26 cellular contexts compared by ENCODE assay signal in genomic region chr19:4521170-4521887, GRCh38. TPM values are rescaled to one million over a fixed set of nuclear protein-coding genes. Genes with fewer than 3 reads are reported as not detected.
DNase-seq lines count a peak whose midpoint lies in the region; ATAC-seq and TF ChIP-seq lines count a peak whose summit lies in the region.
"Had no signal": no experiment of that assay in that cellular context is flagged by ENCODE, and none has a peak within 500 bp of the region (broad histone marks: within the 10 kb centered on the region; RNA-seq: fewer than 3 reads in every experiment).

No MANE protein-coding gene starts in this region.

- no peaks in the 10 kb centered on the region for H3K36me3 Mint-ChIP-seq in T-helper 17 cell (ENCODE audit: low read depth)
- H3K36me3 Mint-ChIP-seq: activated naive CD8-positive, alpha-beta T cell; stimulated activated effector memory CD8-positive, alpha-beta T cell treated with anti-CD3 and anti-CD28 coated beads, Interleukin-12 subunit alpha, Interleukin-12 subunit beta, amount 100 ng/mL, for 72 hours had no signal

- H3K4me1 Mint-ChIP-seq in T-helper 17 cell, result no peaks in the 10 kb centered on the region

- peaks cover 8% of the 10 kb centered on the region for H3K27me3 Mint-ChIP-seq in T-helper 17 cell

- H3K9me3 ChIP-seq in T-helper 17 cell (ENCODE audit: control insufficient read depth, low read length, poor library complexity, severe bottlenecking), result no peaks in the 10 kb centered on the region
- H3K9me3 ChIP-seq: heart left ventricle, thyroid gland had no signal

- H3K4me3 ChIP-seq in fibroblast of mammary gland (ENCODE audit: control insufficient read depth, low read depth, low read length), result no peak overlapping the region
- H3K4me3 ChIP-seq: heart left ventricle, thyroid gland had no signal

- no peak overlapping the region for H3K27ac Mint-ChIP-seq in T-helper 17 cell
- H3K27ac Mint-ChIP-seq: activated naive CD8-positive, alpha-beta T cell; stimulated activated effector memory CD8-positive, alpha-beta T cell treated with anti-CD3 and anti-CD28 coated beads, Interleukin-12 subunit alpha, Interleukin-12 subunit beta, amount 100 ng/mL, for 72 hours had no signal

- no peak overlapping the region for H3K4me3 Mint-ChIP-seq in T-helper 17 cell
- H3K4me3 Mint-ChIP-seq: activated naive CD8-positive, alpha-beta T cell; H9; stimulated activated effector memory CD8-positive, alpha-beta T cell treated with anti-CD3 and anti-CD28 coated beads, Interleukin-12 subunit alpha, Interleukin-12 subunit beta, amount 100 ng/mL, for 72 hours had no signal

- ATAC-seq in T-helper 17 cell (no peak), GM21619 (IDR thresholded peaks at IDR 0.05; ENCODE audit: unreplicated experiment) (no peak)
- ATAC-seq: activated CD4-positive, CD25-positive, alpha-beta regulatory T cell treated with anti-CD3 and anti-CD28 coated beads, Interleukin-2, amount 50 U/mL, for 24 hours; esophagus mucosa; heart left ventricle; left ventricle myocardium superior; stimulated activated effector memory CD8-positive, alpha-beta T cell treated with anti-CD3 and anti-CD28 coated beads, Interleukin-12 subunit alpha, Interleukin-12 subunit beta, amount 100 ng/mL, for 72 hours had no signal

- peak; percentile 39 for DNase-seq in Daoy (ENCODE audit: low read depth)
- DNase-seq in M059J (ENCODE audit: low read depth), result peak; percentile 44
- DNase-seq in fibroblast of mammary gland (ENCODE audit: low read depth), result peak; percentile 63
- peak; percentile 22 for DNase-seq in renal cortical epithelial cell (ENCODE audit: low read depth)
- no peak for DNase-seq in T-helper 17 cell
- no peak for DNase-seq in activated CD4-positive, alpha-beta T cell treated with anti-CD3 and anti-CD28 coated beads, Interleukin-2, amount 50 U/mL, for 48 hours
- DNase-seq: activated CD8-positive, alpha-beta memory T cell treated with anti-CD3 and anti-CD28 coated beads for 24 hours; DND-41; effector CD8-positive, alpha-beta T cell; H9; heart left ventricle; left ventricle myocardium superior; NCI-H1105 treated with DMSO at 0.1 percent for 48 hours; NCI-H2107; NCI-H510A; nucleus accumbens; T1000; thyroid gland had no signal

- no peak for TF ChIP-seq CTCF in fibroblast of mammary gland (conservative IDR thresholded peaks at IDR 0.05; ENCODE audit: control insufficient read depth, insufficient read depth, low read depth, low read length)

RNA-seq across cellular contexts. Expression of gene PLIN4, which starts 3.0 kb away (rescaled TPM):
- 0.57 and 0.69 TPM in 2 replicates for total RNA-seq in Daoy (2014; rRNA removed; shearing (Covaris generic))
- 0.02 TPM in 2 replicates for total RNA-seq in M059J (2014; rRNA removed; shearing (Covaris generic))
- under 0.01 and 0.10 TPM in 2 replicates for total RNA-seq in renal cortical epithelial cell
- not detected for total RNA-seq in T-helper 17 cell

RNA-seq across cellular contexts. Expression of gene PLIN5, which starts 13.7 kb away (rescaled TPM):
- total RNA-seq in Daoy (2014; rRNA removed; shearing (Covaris generic)), result 0.15 and 1.3 TPM in 2 replicates
- total RNA-seq in M059J (2014; rRNA removed; shearing (Covaris generic)), result not detected in 2 replicates
- 0.17 and 0.40 TPM in 2 replicates for total RNA-seq in renal cortical epithelial cell
- not detected for total RNA-seq in T-helper 17 cell
- total RNA-seq: chondrocyte, HT1080 had no signal

RNA-seq across cellular contexts. Expression of gene LRG1, which starts 18.5 kb away (rescaled TPM):
- 0.03 and 0.69 TPM in 2 replicates for total RNA-seq in Daoy (2014; rRNA removed; shearing (Covaris generic))
- 0.64 TPM in 1 of 2 replicates, not detected in the other for total RNA-seq in M059J (2014; rRNA removed; shearing (Covaris generic))
- total RNA-seq in renal cortical epithelial cell, result 0.17 and 2.9 TPM in 2 replicates
- total RNA-seq in T-helper 17 cell, result under 1 TPM; 0.17 to 0.31 TPM
- total RNA-seq: chondrocyte, HT1080, LHCN-M2 had no signal

RNA-seq across cellular contexts. Expression of gene SEMA6B, which starts 38.2 kb away (rescaled TPM):
- total RNA-seq in Daoy (2014; rRNA removed; shearing (Covaris generic)), result 2.3 and 3.2 TPM in 2 replicates
- 0.89 and 1.6 TPM in 2 replicates for total RNA-seq in M059J (2014; rRNA removed; shearing (Covaris generic))
- total RNA-seq in renal cortical epithelial cell (0.17 and 0.89 TPM in 2 replicates), T-helper 17 cell (under 1 TPM; 0.20 to 0.52 TPM)

RNA-seq across cellular contexts. Expression of gene HDGFL2, which starts 49.2 kb away (rescaled TPM):
- 57.4 and 79.1 TPM in 2 replicates for total RNA-seq in Daoy (2014; rRNA removed; shearing (Covaris generic))
- 36.1 and 69.3 TPM in 2 replicates for total RNA-seq in M059J (2014; rRNA removed; shearing (Covaris generic))
- 47.2 and 59.5 TPM in 2 replicates for total RNA-seq in renal cortical epithelial cell
- 10 to 100 TPM; 22.0 to 26.5 TPM for total RNA-seq in T-helper 17 cell

Comparison
In these comparisons a context has a peak if more than half of its experiments do, and no peak if none do; other contexts are left out.
1. DNase-seq: peak in Daoy (single experiment), M059J (single experiment), fibroblast of mammary gland (single experiment) and renal cortical epithelial cell (single experiment); none in T-helper 17 cell (0 of 3) and activated CD4-positive, alpha-beta T cell treated with anti-CD3 and anti-CD28 coated beads, Interleukin-2, amount 50 U/mL, for 48 hours (0 of 2).